Comparison of ENCODE assay signal across 31 cellular contexts in genomic region chr10:69991151-69991550, GRCh38.
"Had no signal": no experiment of that assay in that cellular context is flagged by ENCODE, and none has a peak within 500 bp of the region (broad histone marks: within the 10 kb centered on the region; RNA-seq: fewer than 3 reads in every experiment).

No MANE protein-coding gene starts in this region.

- H3K4me2 ChIP-seq: neural progenitor cell, smooth muscle cell had no signal

- H3K36me3 ChIP-seq: neural progenitor cell, ovary, right lobe of liver, sigmoid colon, spleen, suprapubic skin, tibial artery, transverse colon, upper lobe of right lung, uterus had no signal

- H3K36me3 Mint-ChIP-seq: natural killer cell; neural progenitor cell; stimulated activated memory B cell treated with anti-CD40 and anti-IgM and Interleukin-4, amounts not matched to agents 10 μg/mL and 1 μg/mL and 100 μg/mL, for 72 hours; type B pancreatic cell had no signal

- H3K9me3 Mint-ChIP-seq: natural killer cell; nephron; stimulated activated memory B cell treated with anti-CD40 and anti-IgM and Interleukin-4, amounts not matched to agents 10 μg/mL and 1 μg/mL and 100 μg/mL, for 72 hours; stimulated activated naive CD8-positive, alpha-beta T cell treated with anti-CD3 and anti-CD28 coated beads, Interleukin-15, amount 100 ng/mL, for 72 hours; type B pancreatic cell had no signal

- H3K4me1 Mint-ChIP-seq: natural killer cell; nephron; neural progenitor cell; stimulated activated memory B cell treated with anti-CD40 and anti-IgM and Interleukin-4, amounts not matched to agents 10 μg/mL and 1 μg/mL and 100 μg/mL, for 72 hours; stimulated activated naive CD8-positive, alpha-beta T cell treated with anti-CD3 and anti-CD28 coated beads, Interleukin-15, amount 100 ng/mL, for 72 hours had no signal

- H2AFZ ChIP-seq: neural progenitor cell, parathyroid adenoma had no signal

- H3K4me3 ChIP-seq: neural progenitor cell, ovary, psoas muscle, right lobe of liver, sigmoid colon, smooth muscle cell, spleen, suprapubic skin, testis, tibial artery, transverse colon, upper lobe of right lung, uterus had no signal

- H3K4me3 Mint-ChIP-seq: natural killer cell; nephron; neural progenitor cell; stimulated activated memory B cell treated with anti-CD40 and anti-IgM and Interleukin-4, amounts not matched to agents 10 μg/mL and 1 μg/mL and 100 μg/mL, for 72 hours; stimulated activated naive CD8-positive, alpha-beta T cell treated with anti-CD3 and anti-CD28 coated beads, Interleukin-15, amount 100 ng/mL, for 72 hours; type B pancreatic cell had no signal

- H3K79me2 ChIP-seq: parathyroid adenoma had no signal

- H3K27ac Mint-ChIP-seq: natural killer cell; nephron; neural progenitor cell; progenitor cell of endocrine pancreas; stimulated activated memory B cell treated with anti-CD40 and anti-IgM and Interleukin-4, amounts not matched to agents 10 μg/mL and 1 μg/mL and 100 μg/mL, for 72 hours; stimulated activated naive CD8-positive, alpha-beta T cell treated with anti-CD3 and anti-CD28 coated beads, Interleukin-15, amount 100 ng/mL, for 72 hours; type B pancreatic cell had no signal

- ATAC-seq: natural killer cell; psoas muscle; right cardiac atrium; right lobe of liver; stimulated activated memory B cell treated with anti-CD40 and anti-IgM and Interleukin-4, amounts not matched to agents 10 μg/mL and 1 μg/mL and 100 μg/mL, for 72 hours; stimulated activated naive CD8-positive, alpha-beta T cell treated with anti-CD3 and anti-CD28 coated beads, Interleukin-15, amount 100 ng/mL, for 72 hours; stimulated activated naive CD8-positive, alpha-beta T cell treated with anti-CD3 and anti-CD28 coated beads, Interleukin-15, Interleukin-2, amounts not matched to agents 100 U/mL and 50 U/mL, for 24 hours; upper lobe of right lung had no signal

- H3K4me1 ChIP-seq: neural progenitor cell, parathyroid adenoma, psoas muscle, right lobe of liver, sigmoid colon, spleen, suprapubic skin, testis, tibial artery, transverse colon, upper lobe of right lung, uterus had no signal

- H3K9me3 ChIP-seq: ovary, psoas muscle, right lobe of liver, sigmoid colon, spleen, suprapubic skin, testis, tibial artery, transverse colon, upper lobe of right lung, uterus had no signal

- H3K9ac ChIP-seq: neural progenitor cell, parathyroid adenoma had no signal

- DNase-seq: natural killer cell; occipital lobe; ovary; posterior cingulate gyrus; psoas muscle; right cardiac atrium; right lobe of liver; sigmoid colon; spleen; stimulated activated CD4-positive, alpha-beta T cell treated with anti-CD3 and anti-CD28 coated beads, Interleukin-12 subunit alpha, Interleukin-12 subunit beta, amount 100 ng/mL, for 4 hours; stimulated activated CD4-positive, alpha-beta T cell treated with anti-CD3 and anti-CD28 coated beads, Interleukin-1b, Interleukin-23, amount 100 ng/mL, for 48 hours; stimulated activated CD4-positive, alpha-beta T cell treated with anti-CD3 and anti-CD28 coated beads, Interleukin-4, amount 100 ng/mL, for 1 hour; stimulated activated CD4-positive, alpha-beta T cell treated with anti-CD3 and anti-CD28 coated beads, Interleukin-4, amount 100 ng/mL, for 4 hours; stimulated activated CD8-positive, alpha-beta memory T cell treated with anti-CD3 and anti-CD28 coated beads, Interleukin-4, amount 100 ng/mL, for 48 hours; stimulated activated naive CD4-positive, alpha-beta T cell; stimulated activated naive CD8-positive, alpha-beta T cell treated with anti-CD3 and anti-CD28 coated beads, Interleukin-15, amount 100 ng/mL, for 72 hours; stimulated activated naive CD8-positive, alpha-beta T cell treated with anti-CD3 and anti-CD28 coated beads, Interleukin-15, Interleukin-2, amounts not matched to agents 100 U/mL and 50 U/mL, for 24 hours; substantia nigra; testis; tibial artery; transverse colon; upper lobe of right lung; uterus had no signal

- H3K27me3 ChIP-seq: ovary, right lobe of liver, sigmoid colon, suprapubic skin, testis, tibial artery, upper lobe of right lung, uterus had no signal

- H3K27ac ChIP-seq: neural progenitor cell, ovary, parathyroid adenoma, psoas muscle, right lobe of liver, sigmoid colon, spleen, suprapubic skin, testis, tibial artery, transverse colon, upper lobe of right lung, uterus had no signal

- H3K27me3 Mint-ChIP-seq: progenitor cell of endocrine pancreas had no signal
